In genomic region chr1:54384471-54384870, GRCh38 we compare ENCODE assay signal across 14 cellular contexts. TPM values are rescaled to one million over a fixed set of nuclear protein-coding genes. Genes with fewer than 3 reads are reported as not detected.
DNase-seq lines count a peak whose midpoint lies in the region; ATAC-seq and TF ChIP-seq lines count a peak whose summit lies in the region.
"Had no signal": no experiment of that assay in that cellular context is flagged by ENCODE, and none has a peak within 500 bp of the region (broad histone marks: within the 10 kb centered on the region; RNA-seq: fewer than 3 reads in every experiment).

No MANE protein-coding gene starts in this region.

- H3K36me3 ChIP-seq in BLaER1 treated with 17β-estradiol and CSF1 and Interleukin-3, amounts not matched to agents 10 nM and 100 nM: peaks cover 42 to 89% (median 55%) of the 10 kb centered on the region in 11 experiments
- H3K36me3 ChIP-seq in HUES64 (ENCODE audit: insufficient read depth, low read length): peaks cover 32% of the 10 kb centered on the region
- H3K36me3 ChIP-seq in gastroesophageal sphincter: peaks cover 0 to 3% of the 10 kb centered on the region in 2 donors
- H3K36me3 ChIP-seq in rectal smooth muscle tissue (ENCODE audit: control insufficient read depth, insufficient read depth, low read length): no peaks in the 10 kb centered on the region

- H3K4me2 ChIP-seq in BLaER1 treated with 17β-estradiol and CSF1 and Interleukin-3, amounts not matched to agents 10 nM and 100 nM: peak overlapping the region; percentile 26 to 84 (median 47); a peak in 20 of 22 replicates

- H4K20me1 ChIP-seq in BLaER1 treated with 17β-estradiol and CSF1 and Interleukin-3, amounts not matched to agents 10 nM and 100 nM: peaks cover 28 to 97% (median 57%) of the 10 kb centered on the region in 11 experiments; a peak in 18 of 22 replicates

- no peak for TF ChIP-seq EP300 in gastroesophageal sphincter (IDR thresholded peaks at IDR 0.05)

- WGBS in HUES64: 88% methylated on average over 2 of the region's 2 CpGs
- 50 to 100% methylated on average over 1 to 2 of the region's 2 CpGs for WGBS in gastroesophageal sphincter (ENCODE audit: low coverage in 1 of 2), 2 donors

- no peak for TF ChIP-seq CTCF in gastroesophageal sphincter (IDR thresholded peaks at IDR 0.05)

- ATAC-seq in gastroesophageal sphincter (no peak), HG03571 (IDR thresholded peaks at IDR 0.05; ENCODE audit: unreplicated experiment) (no peak)

- peaks cover 25 to 40% (median 34%) of the 10 kb centered on the region in 10 experiments for H3K4me1 ChIP-seq in BLaER1 treated with 17β-estradiol and CSF1 and Interleukin-3, amounts not matched to agents 10 nM and 100 nM
- H3K4me1 ChIP-seq in HUES64 (ENCODE audit: insufficient read depth, low read length): peaks cover 14% of the 10 kb centered on the region
- peaks cover 3 to 80% (median 17%) of the 10 kb centered on the region in 3 donors for H3K4me1 ChIP-seq in gastroesophageal sphincter
- H3K4me1 ChIP-seq in rectal smooth muscle tissue (ENCODE audit: control insufficient read depth, insufficient read depth, low read length): peaks cover 26% of the 10 kb centered on the region

- peak overlapping the region in 9 of 11 experiments; percentile 17 to 61 (median 48); a peak in 11 of 22 replicates for H3K27ac ChIP-seq in BLaER1 treated with 17β-estradiol and CSF1 and Interleukin-3, amounts not matched to agents 10 nM and 100 nM
- 0 out of 2 replicates have a peak overlapping the region, but pooled peaks have one; percentile 31 for H3K27ac ChIP-seq in HUES64 (ENCODE audit: low read depth, low read length)
- H3K27ac ChIP-seq in gastroesophageal sphincter: peak overlapping the region in 3 of 4 donors; percentile 63 to 82 (median 73)
- peak overlapping the region; percentile 41 for H3K27ac ChIP-seq in rectal smooth muscle tissue (ENCODE audit: low read depth, low read length)

- H3K9ac ChIP-seq in BLaER1 treated with 17β-estradiol and CSF1 and Interleukin-3, amounts not matched to agents 10 nM and 100 nM: peak overlapping the region in 6 of 11 experiments; percentile 10 to 39 (median 26); a peak in 5 of 22 replicates
- H3K9ac ChIP-seq in HUES64 (ENCODE audit: low read depth, low read length) (no peak overlapping the region), rectal smooth muscle tissue (ENCODE audit: low read length) (no peak overlapping the region)

- no peak overlapping the region for H3K4me3 ChIP-seq in BLaER1 treated with 17β-estradiol and CSF1 and Interleukin-3, amounts not matched to agents 10 nM and 100 nM
- H3K4me3 ChIP-seq in HUES64 (ENCODE audit: low read length) (no peak overlapping the region), gastroesophageal sphincter (no peak overlapping the region), rectal smooth muscle tissue (ENCODE audit: low read length) (no peak overlapping the region)

- H3K9me3 ChIP-seq in BLaER1 treated with 17β-estradiol and CSF1 and Interleukin-3, amounts not matched to agents 10 nM and 100 nM (replicated peaks in 1 of 11): no peaks in the 10 kb centered on the region
- no peaks in the 10 kb centered on the region for H3K9me3 ChIP-seq in HUES64 (ENCODE audit: insufficient read depth, low read depth, low read length)
- no peaks in the 10 kb centered on the region for H3K9me3 ChIP-seq in gastroesophageal sphincter

- TF ChIP-seq POLR2A in gastroesophageal sphincter (IDR thresholded peaks at IDR 0.05): no peak

- no peaks in the 10 kb centered on the region for H3K27me3 ChIP-seq in BLaER1 treated with 17β-estradiol and CSF1 and Interleukin-3, amounts not matched to agents 10 nM and 100 nM
- no peaks in the 10 kb centered on the region for H3K27me3 ChIP-seq in HUES64 (ENCODE audit: insufficient read depth, low read length)
- no peaks in the 10 kb centered on the region for H3K27me3 ChIP-seq in gastroesophageal sphincter
- H3K27me3 ChIP-seq in rectal smooth muscle tissue (ENCODE audit: control insufficient read depth, insufficient read depth, low read length): no peaks in the 10 kb centered on the region

- DNase-seq in activated CD8-positive, alpha-beta memory T cell treated with anti-CD3 and anti-CD28 coated beads, Interleukin-2, amount 50 U/mL, for 4 hours: no peak
- DNase-seq in NCI-H524 treated with DMSO at 0.1 percent for 48 hours (lab: John Stamatoyannopoulos, UW) (no peak), T1000 (lab: John Stamatoyannopoulos, UW) (no peak)
- DNase-seq: activated CD4-positive, alpha-beta T cell treated with anti-CD3 and anti-CD28 coated beads, Interleukin-2, amount 10 ng/mL, durations not matched to agents 24 days and 14 days; DMS79; effector CD8-positive, alpha-beta T cell; naive B cell; NCI-H2171; small intestine had no signal

RNA-seq across cellular contexts. Expression of gene SSBP3, which starts 21.7 kb away (rescaled TPM):
- polyA plus RNA-seq in HUES64 (2013, experiment 1 of 2): 117 TPM
- polyA plus RNA-seq in HUES64 (2013, experiment 2 of 2): 122 TPM
- total RNA-seq in gastroesophageal sphincter: 10 to 100 TPM; 40.8 to 46.7 (median 45.5) TPM

Comparison
In these comparisons a context has a peak if more than half of its experiments do, and no peak if none do; other contexts are left out.
1. H3K9ac ChIP-seq: peak in BLaER1 treated with 17β-estradiol and CSF1 and Interleukin-3, amounts not matched to agents 10 nM and 100 nM (6 of 11); none in HUES64 (single experiment) and rectal smooth muscle tissue (single experiment).
2. Peak in every context shown above with its lines, with median percentiles within 50 percentile points of each other: H3K27ac ChIP-seq.